30 cellular contexts compared by ENCODE assay signal in genomic region chr1:119324198-119324597, GRCh38. TPM values are rescaled to one million over a fixed set of nuclear protein-coding genes. Genes with fewer than 3 reads are reported as not detected.
A peak's percentile ranks its signal among the peaks of the same experiment; 100 is the strongest.
DNase-seq lines count a peak whose midpoint lies in the region; ATAC-seq, FAIRE-seq and TF ChIP-seq lines count a peak whose summit lies in the region.
"Had no signal": no experiment of that assay in that cellular context is flagged by ENCODE, and none has a peak within 500 bp of the region (broad histone marks: within the 10 kb centered on the region; RNA-seq: fewer than 3 reads in every experiment).

No MANE protein-coding gene starts in this region.

- no peaks in the 10 kb centered on the region for H3K27me3 Mint-ChIP-seq in natural killer cell (ENCODE audit: low read depth in 2 of 2)

- DNase-seq in GM18507 (ENCODE audit: extremely low spot score, insufficient read length, low read depth), result no peak
- DNase-seq in natural killer cell, result no peak
- no peak for DNase-seq in NCI-H510A (lab: John Stamatoyannopoulos, UW)
- no peak for DNase-seq in head of caudate nucleus
- DNase-seq: activated CD4-positive, alpha-beta T cell treated with anti-CD3 and anti-CD28 coated beads, Interleukin-2, amount 10 ng/mL, durations not matched to agents 7 days and 5 days; activated gamma-delta T cell; activated T-cell treated with anti-CD3 and anti-CD28 coated beads, Interleukin-2, amount 50 U/mL, for 24 hours; colonic mucosa; DMS153; effector memory CD8-positive, alpha-beta T cell; glutamatergic neuron; GM23248; mesenchymal stem cell; MM.1S; NCI-H1417; NCI-H2029; NCI-H526; small intestine; stimulated activated naive CD4-positive, alpha-beta T cell treated with Interleukin-2 at 50 U/mL for 16 hours; T1000; upper lobe of left lung; WERI-Rb-1 had no signal

- intact Hi-C loops in natural killer cell (cut with micrococcal nuclease) (no loop called here), head of caudate nucleus (cut with DNase I) (no loop called here)

- peak; percentile 30 for ATAC-seq in GM19452 (IDR thresholded peaks at IDR 0.05; ENCODE audit: unreplicated experiment)
- peak; percentile 31 for ATAC-seq in HG03175 (IDR thresholded peaks at IDR 0.05; ENCODE audit: unreplicated experiment)
- peak in 2 of 3 donors; percentile 35 to 60 for ATAC-seq in natural killer cell
- no peak for ATAC-seq in SK-N-SH treated with all-trans-retinoic acid at 6 μM for 48 hours
- ATAC-seq: effector memory CD8-positive, alpha-beta T cell; HepG2; left lobe of liver had no signal

- H3K27ac Mint-ChIP-seq in natural killer cell, result no peak overlapping the region
- H3K27ac Mint-ChIP-seq: activated CD4-positive, alpha-beta T cell treated with anti-CD3 and anti-CD28 coated beads, Interleukin-2, amount 10 ng/mL, durations not matched to agents 7 days and 5 days; activated T-cell treated with anti-CD3 and anti-CD28 coated beads, Interleukin-2, amount 50 U/mL, for 24 hours; effector memory CD8-positive, alpha-beta T cell had no signal

- no peak for TF ChIP-seq CTCF in natural killer cell (IDR thresholded peaks at IDR 0.05)

- H3K4me1 Mint-ChIP-seq in natural killer cell, result peaks cover 33 to 40% of the 10 kb centered on the region in 2 donors

- H3K4me3 Mint-ChIP-seq in natural killer cell, result peak overlapping the region; percentile 28
- H3K4me3 Mint-ChIP-seq: activated CD4-positive, alpha-beta T cell treated with anti-CD3 and anti-CD28 coated beads, Interleukin-2, amount 10 ng/mL, durations not matched to agents 7 days and 5 days; activated T-cell treated with anti-CD3 and anti-CD28 coated beads, Interleukin-2, amount 50 U/mL, for 24 hours; effector memory CD8-positive, alpha-beta T cell had no signal

- H3K36me3 Mint-ChIP-seq in natural killer cell, result no peaks in the 10 kb centered on the region

- FAIRE-seq in GM18507 (lab: Jason Lieb, UNC), result peak; percentile 81
- FAIRE-seq: HepG2, small intestine had no signal

- H3K9me3 Mint-ChIP-seq in natural killer cell, result no peaks in the 10 kb centered on the region
- H3K9me3 Mint-ChIP-seq: activated CD4-positive, alpha-beta T cell treated with anti-CD3 and anti-CD28 coated beads, Interleukin-2, amount 10 ng/mL, durations not matched to agents 7 days and 5 days; activated T-cell treated with anti-CD3 and anti-CD28 coated beads, Interleukin-2, amount 50 U/mL, for 24 hours; effector memory CD8-positive, alpha-beta T cell had no signal

TF ChIP-seq in SK-N-SH treated with all-trans-retinoic acid at 6 μM for 48 hours, 23 proteins besides CTCF, POLR2A, EP300 and RAD21:
- TF ChIP-seq ZNF70 (CRISPR knock-in tag; IDR thresholded peaks at IDR 0.05) (no peak), POU6F1 (CRISPR knock-in tag; IDR thresholded peaks at IDR 0.05; ENCODE audit: borderline replicate concordance, low read depth) (no peak), CREB5 (CRISPR knock-in tag; IDR thresholded peaks at IDR 0.05; ENCODE audit: low read depth) (no peak)

RNA-seq across cellular contexts. Expression of gene HAO2, which starts 44.4 kb away (rescaled TPM):
- total RNA-seq in natural killer cell, result not detected
- total RNA-seq: activated CD4-positive, alpha-beta T cell treated with anti-CD3 and anti-CD28 coated beads, Interleukin-2, amount 10 ng/mL, durations not matched to agents 7 days and 5 days; cardiac septum; colonic mucosa; epithelial cell of proximal tubule; GM23248; right atrium auricular region had no signal
